In the genomic region with DNA sequence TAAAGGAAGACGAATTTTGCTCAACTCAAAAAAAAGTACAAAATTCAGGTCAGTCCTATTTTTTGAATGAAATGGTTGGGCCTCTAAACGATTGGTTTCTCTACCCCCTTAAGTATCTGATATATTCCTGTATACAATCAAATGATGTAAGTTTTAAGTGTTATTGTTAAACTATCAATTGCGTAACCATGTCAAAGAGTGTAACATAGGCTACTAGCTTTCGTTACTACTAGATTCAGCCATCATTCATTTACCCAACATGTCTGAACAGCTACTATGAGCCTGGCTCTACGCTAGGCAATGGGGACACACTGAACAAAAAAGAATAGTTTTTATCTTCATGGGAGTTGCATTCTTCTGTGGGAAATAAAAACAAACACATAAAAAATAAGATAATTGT, we compare ENCODE assay signal across 1 cellular context.
TF ChIP-seq lines count a peak whose summit lies in the region.

No MANE protein-coding gene starts in this region.

TF ChIP-seq in HepG2, 621 proteins besides CTCF, POLR2A, EP300 and RAD21:
- TF ChIP-seq, protein P1, sequence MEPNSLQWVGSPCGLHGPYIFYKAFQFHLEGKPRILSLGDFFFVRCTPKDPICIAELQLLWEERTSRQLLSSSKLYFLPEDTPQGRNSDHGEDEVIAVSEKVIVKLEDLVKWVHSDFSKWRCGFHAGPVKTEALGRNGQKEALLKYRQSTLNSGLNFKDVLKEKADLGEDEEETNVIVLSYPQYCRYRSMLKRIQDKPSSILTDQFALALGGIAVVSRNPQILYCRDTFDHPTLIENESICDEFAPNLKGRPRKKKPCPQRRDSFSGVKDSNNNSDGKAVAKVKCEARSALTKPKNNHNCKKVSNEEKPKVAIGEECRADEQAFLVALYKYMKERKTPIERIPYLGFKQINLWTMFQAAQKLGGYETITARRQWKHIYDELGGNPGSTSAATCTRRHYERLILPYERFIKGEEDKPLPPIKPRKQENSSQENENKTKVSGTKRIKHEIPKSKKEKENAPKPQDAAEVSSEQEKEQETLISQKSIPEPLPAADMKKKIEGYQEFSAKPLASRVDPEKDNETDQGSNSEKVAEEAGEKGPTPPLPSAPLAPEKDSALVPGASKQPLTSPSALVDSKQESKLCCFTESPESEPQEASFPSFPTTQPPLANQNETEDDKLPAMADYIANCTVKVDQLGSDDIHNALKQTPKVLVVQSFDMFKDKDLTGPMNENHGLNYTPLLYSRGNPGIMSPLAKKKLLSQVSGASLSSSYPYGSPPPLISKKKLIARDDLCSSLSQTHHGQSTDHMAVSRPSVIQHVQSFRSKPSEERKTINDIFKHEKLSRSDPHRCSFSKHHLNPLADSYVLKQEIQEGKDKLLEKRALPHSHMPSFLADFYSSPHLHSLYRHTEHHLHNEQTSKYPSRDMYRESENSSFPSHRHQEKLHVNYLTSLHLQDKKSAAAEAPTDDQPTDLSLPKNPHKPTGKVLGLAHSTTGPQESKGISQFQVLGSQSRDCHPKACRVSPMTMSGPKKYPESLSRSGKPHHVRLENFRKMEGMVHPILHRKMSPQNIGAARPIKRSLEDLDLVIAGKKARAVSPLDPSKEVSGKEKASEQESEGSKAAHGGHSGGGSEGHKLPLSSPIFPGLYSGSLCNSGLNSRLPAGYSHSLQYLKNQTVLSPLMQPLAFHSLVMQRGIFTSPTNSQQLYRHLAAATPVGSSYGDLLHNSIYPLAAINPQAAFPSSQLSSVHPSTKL (CRISPR knock-in tag; IDR thresholded peaks at IDR 0.05): 0 out of 2 replicates have a peak, but pooled peaks have one; percentile 24
- peak; percentile 78 for TF ChIP-seq GATAD2A (CRISPR knock-in tag; IDR thresholded peaks at IDR 0.05)
- no peak for TF ChIP-seq SUZ12 (IDR thresholded peaks at IDR 0.05; ENCODE audit: low read depth, low read length)
- no peak for TF ChIP-seq YY1 (IDR thresholded peaks at IDR 0.05; ENCODE audit: insufficient read depth, insufficient replicate concordance, low read depth, low read length)
- TF ChIP-seq, protein P2, sequence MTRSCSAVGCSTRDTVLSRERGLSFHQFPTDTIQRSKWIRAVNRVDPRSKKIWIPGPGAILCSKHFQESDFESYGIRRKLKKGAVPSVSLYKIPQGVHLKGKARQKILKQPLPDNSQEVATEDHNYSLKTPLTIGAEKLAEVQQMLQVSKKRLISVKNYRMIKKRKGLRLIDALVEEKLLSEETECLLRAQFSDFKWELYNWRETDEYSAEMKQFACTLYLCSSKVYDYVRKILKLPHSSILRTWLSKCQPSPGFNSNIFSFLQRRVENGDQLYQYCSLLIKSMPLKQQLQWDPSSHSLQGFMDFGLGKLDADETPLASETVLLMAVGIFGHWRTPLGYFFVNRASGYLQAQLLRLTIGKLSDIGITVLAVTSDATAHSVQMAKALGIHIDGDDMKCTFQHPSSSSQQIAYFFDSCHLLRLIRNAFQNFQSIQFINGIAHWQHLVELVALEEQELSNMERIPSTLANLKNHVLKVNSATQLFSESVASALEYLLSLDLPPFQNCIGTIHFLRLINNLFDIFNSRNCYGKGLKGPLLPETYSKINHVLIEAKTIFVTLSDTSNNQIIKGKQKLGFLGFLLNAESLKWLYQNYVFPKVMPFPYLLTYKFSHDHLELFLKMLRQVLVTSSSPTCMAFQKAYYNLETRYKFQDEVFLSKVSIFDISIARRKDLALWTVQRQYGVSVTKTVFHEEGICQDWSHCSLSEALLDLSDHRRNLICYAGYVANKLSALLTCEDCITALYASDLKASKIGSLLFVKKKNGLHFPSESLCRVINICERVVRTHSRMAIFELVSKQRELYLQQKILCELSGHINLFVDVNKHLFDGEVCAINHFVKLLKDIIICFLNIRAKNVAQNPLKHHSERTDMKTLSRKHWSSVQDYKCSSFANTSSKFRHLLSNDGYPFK (CRISPR knock-in tag; IDR thresholded peaks at IDR 0.05; ENCODE audit: borderline replicate concordance): no peak
- no peak for TF ChIP-seq FOXJ3 (CRISPR knock-in tag; IDR thresholded peaks at IDR 0.05; ENCODE audit: borderline replicate concordance)
- no peak for TF ChIP-seq ZNF644 (CRISPR knock-in tag; IDR thresholded peaks at IDR 0.05; ENCODE audit: low read depth)
- TF ChIP-seq ZNF572 (CRISPR knock-in tag; IDR thresholded peaks at IDR 0.05): no peak
- peak; percentile 91 for TF ChIP-seq CEBPG (CRISPR knock-in tag; IDR thresholded peaks at IDR 0.05)
- no peak for TF ChIP-seq ELF3 (CRISPR knock-in tag; IDR thresholded peaks at IDR 0.05)
- TF ChIP-seq ZNF614 (CRISPR knock-in tag; IDR thresholded peaks at IDR 0.05; ENCODE audit: borderline replicate concordance): no peak
- TF ChIP-seq AKAP8 (CRISPR knock-in tag; IDR thresholded peaks at IDR 0.05): no peak
- TF ChIP-seq KAT7 (CRISPR knock-in tag; IDR thresholded peaks at IDR 0.05; ENCODE audit: borderline replicate concordance): no peak
- no peak for TF ChIP-seq RFXANK (CRISPR knock-in tag; IDR thresholded peaks at IDR 0.05)
- no peak for TF ChIP-seq RAD51 (IDR thresholded peaks at IDR 0.05; ENCODE audit: borderline replicate concordance)
- TF ChIP-seq MAFG (CRISPR knock-in tag; IDR thresholded peaks at IDR 0.05): no peak
- no peak for TF ChIP-seq PAWR (CRISPR knock-in tag; IDR thresholded peaks at IDR 0.05; ENCODE audit: borderline replicate concordance)
- no peak for TF ChIP-seq SOX13 (IDR thresholded peaks at IDR 0.05)
- TF ChIP-seq SOX13 (CRISPR knock-in tag; conservative IDR thresholded peaks at IDR 0.05 in 1 of 2, IDR thresholded peaks at IDR 0.05 in 1 of 2): peak in 1 of 2 experiments; percentile 37; a peak in 1 of 4 replicates
- no peak for TF ChIP-seq SOX6 (IDR thresholded peaks at IDR 0.05)
- peak; percentile 40; the same call in 1 of the 2 replicates for TF ChIP-seq SOX6 (CRISPR knock-in tag; IDR thresholded peaks at IDR 0.05)
- no peak for TF ChIP-seq ZNF136 (CRISPR knock-in tag; IDR thresholded peaks at IDR 0.05; ENCODE audit: low read depth)
- 0 out of 2 replicates have a peak, but pooled peaks have one; percentile 34 for TF ChIP-seq THAP11 (CRISPR knock-in tag; IDR thresholded peaks at IDR 0.05)
- TF ChIP-seq HOXA7 (CRISPR knock-in tag; IDR thresholded peaks at IDR 0.05): no peak
- TF ChIP-seq SP2 (CRISPR knock-in tag; IDR thresholded peaks at IDR 0.05): no peak
- TF ChIP-seq NCOA2 (CRISPR knock-in tag; IDR thresholded peaks at IDR 0.05): peak; percentile 38; the same call in 1 of the 2 replicates
- no peak for TF ChIP-seq ISX (CRISPR knock-in tag; conservative IDR thresholded peaks at IDR 0.05)
- TF ChIP-seq SAP130 (CRISPR knock-in tag; IDR thresholded peaks at IDR 0.05; ENCODE audit: low read depth): peak; percentile 21; the same call in 1 of the 2 replicates
- TF ChIP-seq, protein P3, sequence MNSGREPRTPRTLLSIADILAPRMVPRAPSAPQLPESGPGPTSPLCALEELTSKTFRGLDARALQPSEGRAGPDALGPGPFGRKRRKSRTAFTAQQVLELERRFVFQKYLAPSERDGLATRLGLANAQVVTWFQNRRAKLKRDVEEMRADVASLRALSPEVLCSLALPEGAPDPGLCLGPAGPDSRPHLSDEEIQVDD (CRISPR knock-in tag; IDR thresholded peaks at IDR 0.05; ENCODE audit: borderline replicate concordance): no peak
- TF ChIP-seq NR2F6 (IDR thresholded peaks at IDR 0.05): no peak
- 0 out of 2 replicates have a peak, but pooled peaks have one; percentile 14 for TF ChIP-seq NR2F6 (CRISPR knock-in tag; IDR thresholded peaks at IDR 0.05)
- peak; percentile 38; the same call in 1 of the 2 replicates for TF ChIP-seq FOXA3 (CRISPR knock-in tag; IDR thresholded peaks at IDR 0.05)
- TF ChIP-seq SETDB1 (CRISPR knock-in tag; IDR thresholded peaks at IDR 0.05; ENCODE audit: borderline replicate concordance): no peak
- TF ChIP-seq KLF6 (CRISPR knock-in tag; IDR thresholded peaks at IDR 0.05): 0 out of 2 replicates have a peak, but pooled peaks have one; percentile 25
- TF ChIP-seq MED13 (CRISPR knock-in tag; IDR thresholded peaks at IDR 0.05): no peak
- TF ChIP-seq, protein P4, sequence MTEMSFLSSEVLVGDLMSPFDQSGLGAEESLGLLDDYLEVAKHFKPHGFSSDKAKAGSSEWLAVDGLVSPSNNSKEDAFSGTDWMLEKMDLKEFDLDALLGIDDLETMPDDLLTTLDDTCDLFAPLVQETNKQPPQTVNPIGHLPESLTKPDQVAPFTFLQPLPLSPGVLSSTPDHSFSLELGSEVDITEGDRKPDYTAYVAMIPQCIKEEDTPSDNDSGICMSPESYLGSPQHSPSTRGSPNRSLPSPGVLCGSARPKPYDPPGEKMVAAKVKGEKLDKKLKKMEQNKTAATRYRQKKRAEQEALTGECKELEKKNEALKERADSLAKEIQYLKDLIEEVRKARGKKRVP (CRISPR knock-in tag; IDR thresholded peaks at IDR 0.05): peak in 1 of 2 experiments; percentile 96; a peak in 2 of 4 replicates
- TF ChIP-seq CEBPB (IDR thresholded peaks at IDR 0.05; ENCODE audit: borderline replicate concordance, low read depth, low read length): peak; percentile 96
- TF ChIP-seq PAF1 (CRISPR knock-in tag; IDR thresholded peaks at IDR 0.05): no peak
- no peak for TF ChIP-seq ZNF615 (CRISPR knock-in tag; IDR thresholded peaks at IDR 0.05; ENCODE audit: borderline replicate concordance)
- TF ChIP-seq ATAD3A (CRISPR knock-in tag; IDR thresholded peaks at IDR 0.05): no peak
- TF ChIP-seq, protein P5, sequence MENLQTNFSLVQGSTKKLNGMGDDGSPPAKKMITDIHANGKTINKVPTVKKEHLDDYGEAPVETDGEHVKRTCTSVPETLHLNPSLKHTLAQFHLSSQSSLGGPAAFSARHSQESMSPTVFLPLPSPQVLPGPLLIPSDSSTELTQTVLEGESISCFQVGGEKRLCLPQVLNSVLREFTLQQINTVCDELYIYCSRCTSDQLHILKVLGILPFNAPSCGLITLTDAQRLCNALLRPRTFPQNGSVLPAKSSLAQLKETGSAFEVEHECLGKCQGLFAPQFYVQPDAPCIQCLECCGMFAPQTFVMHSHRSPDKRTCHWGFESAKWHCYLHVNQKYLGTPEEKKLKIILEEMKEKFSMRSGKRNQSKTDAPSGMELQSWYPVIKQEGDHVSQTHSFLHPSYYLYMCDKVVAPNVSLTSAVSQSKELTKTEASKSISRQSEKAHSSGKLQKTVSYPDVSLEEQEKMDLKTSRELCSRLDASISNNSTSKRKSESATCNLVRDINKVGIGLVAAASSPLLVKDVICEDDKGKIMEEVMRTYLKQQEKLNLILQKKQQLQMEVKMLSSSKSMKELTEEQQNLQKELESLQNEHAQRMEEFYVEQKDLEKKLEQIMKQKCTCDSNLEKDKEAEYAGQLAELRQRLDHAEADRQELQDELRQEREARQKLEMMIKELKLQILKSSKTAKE (CRISPR knock-in tag; IDR thresholded peaks at IDR 0.05; ENCODE audit: borderline replicate concordance): no peak
- TF ChIP-seq, protein P6, sequence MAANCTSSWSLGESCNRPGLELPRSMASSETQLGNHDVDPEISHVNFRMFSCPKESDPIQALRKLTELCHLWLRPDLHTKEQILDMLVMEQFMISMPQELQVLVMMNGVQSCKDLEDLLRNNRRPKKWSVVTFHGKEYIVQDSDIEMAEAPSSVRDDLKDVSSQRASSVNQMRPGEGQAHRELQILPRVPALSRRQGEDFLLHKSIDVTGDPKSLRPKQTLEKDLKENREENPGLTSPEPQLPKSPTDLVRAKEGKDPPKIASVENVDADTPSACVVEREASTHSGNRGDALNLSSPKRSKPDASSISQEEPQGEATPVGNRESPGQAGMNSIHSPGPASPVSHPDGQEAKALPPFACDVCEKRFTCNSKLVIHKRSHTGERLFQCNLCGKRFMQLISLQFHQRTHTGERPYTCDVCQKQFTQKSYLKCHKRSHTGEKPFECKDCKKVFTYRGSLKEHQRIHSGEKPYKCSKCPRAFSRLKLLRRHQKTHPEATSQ (CRISPR knock-in tag; IDR thresholded peaks at IDR 0.05; ENCODE audit: borderline replicate concordance): no peak
- TF ChIP-seq, protein P7, sequence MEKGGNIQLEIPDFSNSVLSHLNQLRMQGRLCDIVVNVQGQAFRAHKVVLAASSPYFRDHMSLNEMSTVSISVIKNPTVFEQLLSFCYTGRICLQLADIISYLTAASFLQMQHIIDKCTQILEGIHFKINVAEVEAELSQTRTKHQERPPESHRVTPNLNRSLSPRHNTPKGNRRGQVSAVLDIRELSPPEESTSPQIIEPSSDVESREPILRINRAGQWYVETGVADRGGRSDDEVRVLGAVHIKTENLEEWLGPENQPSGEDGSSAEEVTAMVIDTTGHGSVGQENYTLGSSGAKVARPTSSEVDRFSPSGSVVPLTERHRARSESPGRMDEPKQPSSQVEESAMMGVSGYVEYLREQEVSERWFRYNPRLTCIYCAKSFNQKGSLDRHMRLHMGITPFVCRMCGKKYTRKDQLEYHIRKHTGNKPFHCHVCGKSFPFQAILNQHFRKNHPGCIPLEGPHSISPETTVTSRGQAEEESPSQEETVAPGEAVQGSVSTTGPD (CRISPR knock-in tag; IDR thresholded peaks at IDR 0.05): no peak
TF ChIP-seq in HepG2: peak in this region for 13.
